In genomic region chr12:57940915-57941164, GRCh38 we compare ENCODE assay signal across 8 cellular contexts. TPM values are rescaled to one million over a fixed set of nuclear protein-coding genes. Genes with fewer than 3 reads are reported as not detected.
DNase-seq lines count a peak whose midpoint lies in the region; ATAC-seq and TF ChIP-seq lines count a peak whose summit lies in the region.

No MANE protein-coding gene starts in this region.

- H3K4me1 ChIP-seq in left lung (peaks cover 4 to 35% of the 10 kb centered on the region in 2 donors), thoracic aorta (ENCODE audit: control insufficient read depth in 1 of 2, low read depth in 2 of 2) (peaks cover 3 to 14% of the 10 kb centered on the region in 2 donors)

- ATAC-seq in left lung (no peak), thoracic aorta (ENCODE audit: insufficient number of reproducible peaks, low FRiP score, low read depth) (no peak), GM21786 (IDR thresholded peaks at IDR 0.05; ENCODE audit: unreplicated experiment) (no peak), HG03520 (IDR thresholded peaks at IDR 0.05; ENCODE audit: unreplicated experiment) (no peak)

- H3K27me3 ChIP-seq in left lung (no peaks in the 10 kb centered on the region), thoracic aorta (replicated peaks; ENCODE audit: insufficient read depth) (no peaks in the 10 kb centered on the region)

- H3K27ac ChIP-seq in adipose tissue (ENCODE audit: low read depth, low read length): peak overlapping the region; percentile 6
- H3K27ac ChIP-seq in left lung: peak overlapping the region; percentile 89 to 96
- H3K27ac ChIP-seq in thoracic aorta: peak overlapping the region; percentile 67 to 82

- CTCF ChIA-PET in activated CD4-positive, alpha-beta T cell treated with anti-CD3 and anti-CD28 coated beads, Interleukin-2, amount 10 ng/mL, durations not matched to agents 7 days and 5 days (lab: Charles Lee): interaction anchor here (1.0 to 1.6 kb wide), 2 partner anchors 10 to 16 kb away, joined by 3 to 4 read pairs; no protein-coding TSS in a partner anchor

- H3K4me3 ChIP-seq in left lung: peak overlapping the region; percentile 55 to 67
- peak overlapping the region; percentile 93 for H3K4me3 ChIP-seq in thoracic aorta

- no peak for DNase-seq in activated CD4-positive, alpha-beta T cell treated with anti-CD3 and anti-CD28 coated beads, Interleukin-2, amount 10 ng/mL, durations not matched to agents 7 days and 5 days
- no peak for DNase-seq in activated CD4-positive, alpha-beta T cell treated with anti-CD3 and anti-CD28 coated beads for 1 hour
- no peak for DNase-seq in left lung
- no peak for DNase-seq in thoracic aorta (ENCODE audit: low spot score)
- DNase-seq in NCI-H2081 treated with DMSO at 0.1 percent for 48 hours (lab: John Stamatoyannopoulos, UW): no peak

- POLR2A ChIA-PET in activated CD4-positive, alpha-beta T cell treated with anti-CD3 and anti-CD28 coated beads, Interleukin-2, amount 10 ng/mL, durations not matched to agents 7 days and 5 days (lab: Charles Lee): no interaction called here

- peaks cover 2% of the 10 kb centered on the region for H3K36me3 Mint-ChIP-seq in activated CD4-positive, alpha-beta T cell treated with anti-CD3 and anti-CD28 coated beads, Interleukin-2, amount 10 ng/mL, durations not matched to agents 7 days and 5 days (ENCODE audit: low read depth)

- H3K27ac Mint-ChIP-seq in activated CD4-positive, alpha-beta T cell treated with anti-CD3 and anti-CD28 coated beads, Interleukin-2, amount 10 ng/mL, durations not matched to agents 7 days and 5 days: peak overlapping the region; percentile 99

- peak overlapping the region; percentile 84 for H3K4me3 Mint-ChIP-seq in activated CD4-positive, alpha-beta T cell treated with anti-CD3 and anti-CD28 coated beads, Interleukin-2, amount 10 ng/mL, durations not matched to agents 7 days and 5 days

- peaks cover 52% of the 10 kb centered on the region for H3K4me1 Mint-ChIP-seq in activated CD4-positive, alpha-beta T cell treated with anti-CD3 and anti-CD28 coated beads, Interleukin-2, amount 10 ng/mL, durations not matched to agents 7 days and 5 days

- TF ChIP-seq CTCF in left lung (IDR thresholded peaks at IDR 0.05) (no peak), thoracic aorta (IDR thresholded peaks at IDR 0.05) (no peak)

- H3K36me3 ChIP-seq in left lung (no peaks in the 10 kb centered on the region), thoracic aorta (no peaks in the 10 kb centered on the region)

- H3K9me3 ChIP-seq in left lung (no peaks in the 10 kb centered on the region), thoracic aorta (no peaks in the 10 kb centered on the region)

- intact Hi-C loops in left lung (cut with DNase I): no loop called here

- H3K27me3 Mint-ChIP-seq in activated CD4-positive, alpha-beta T cell treated with anti-CD3 and anti-CD28 coated beads, Interleukin-2, amount 10 ng/mL, durations not matched to agents 7 days and 5 days: peaks cover 1% of the 10 kb centered on the region

- WGBS in adipose tissue, 3 donors: 2 to 6% (median 3%) methylated on average over 4 of the region's 4 CpGs

- H3K9me3 Mint-ChIP-seq in activated CD4-positive, alpha-beta T cell treated with anti-CD3 and anti-CD28 coated beads, Interleukin-2, amount 10 ng/mL, durations not matched to agents 7 days and 5 days: no peaks in the 10 kb centered on the region

RNA-seq across cellular contexts. Expression of gene ATP23, which starts 0.5 kb away (rescaled TPM):
- 10 to 100 TPM; 15.9 to 19.1 TPM for total RNA-seq in activated CD4-positive, alpha-beta T cell treated with anti-CD3 and anti-CD28 coated beads, Interleukin-2, amount 10 ng/mL, durations not matched to agents 7 days and 5 days
- 10 to 100 TPM in 1 of 3 donors, 1 to 10 TPM in 2; 4.3 to 11.0 (median 7.6) TPM for polyA plus RNA-seq in adipose tissue
- total RNA-seq in left lung: 1 to 10 TPM; 6.1 to 6.4 TPM
- total RNA-seq in thoracic aorta: 1 to 10 TPM; 4.4 to 7.4 TPM

Comparison
In these comparisons a context has a peak if more than half of its experiments do, and no peak if none do; other contexts are left out.
1. H3K27ac ChIP-seq: peak in every context shown above with its lines; median percentile 92 in left lung; 74 in thoracic aorta; 6 in adipose tissue.